In genomic region chr1:61853545-61853944, GRCh38 we compare ENCODE assay signal across 11 cellular contexts.
DNase-seq lines count a peak whose midpoint lies in the region; ATAC-seq and TF ChIP-seq lines count a peak whose summit lies in the region.
"Had no signal": no experiment of that assay in that cellular context is flagged by ENCODE, and none has a peak within 500 bp of the region (broad histone marks: within the 10 kb centered on the region; RNA-seq: fewer than 3 reads in every experiment).

No MANE protein-coding gene starts in this region.

- no peak overlapping the region for H3K4me3 Mint-ChIP-seq in stimulated activated effector memory CD8-positive, alpha-beta T cell treated with anti-CD3 and anti-CD28 coated beads, Interleukin-12 subunit alpha, Interleukin-12 subunit beta, amount 100 ng/mL, for 72 hours
- H3K4me3 Mint-ChIP-seq: T-cell had no signal

- H3K27me3 ChIP-seq in A673 (replicated peaks; ENCODE audit: insufficient read depth, low read depth, low read length, poor library complexity) (no peaks in the 10 kb centered on the region), foreskin keratinocyte (no peaks in the 10 kb centered on the region)

- no peak overlapping the region for H3K27ac Mint-ChIP-seq in stimulated activated effector memory CD8-positive, alpha-beta T cell treated with anti-CD3 and anti-CD28 coated beads, Interleukin-12 subunit alpha, Interleukin-12 subunit beta, amount 100 ng/mL, for 72 hours
- H3K27ac Mint-ChIP-seq: T-cell had no signal

- no peaks in the 10 kb centered on the region for H3K9me3 Mint-ChIP-seq in stimulated activated effector memory CD8-positive, alpha-beta T cell treated with anti-CD3 and anti-CD28 coated beads, Interleukin-12 subunit alpha, Interleukin-12 subunit beta, amount 100 ng/mL, for 72 hours
- H3K9me3 Mint-ChIP-seq: T-cell had no signal

- BruUV-seq in A673 (replicated peaks; lab: Mats Ljungman, UMichigan), result no TSS peak

- H3K36me3 Mint-ChIP-seq in stimulated activated effector memory CD8-positive, alpha-beta T cell treated with anti-CD3 and anti-CD28 coated beads, Interleukin-12 subunit alpha, Interleukin-12 subunit beta, amount 100 ng/mL, for 72 hours, result peaks cover 9% of the 10 kb centered on the region

- no peaks in the 10 kb centered on the region for H3K4me1 Mint-ChIP-seq in stimulated activated effector memory CD8-positive, alpha-beta T cell treated with anti-CD3 and anti-CD28 coated beads, Interleukin-12 subunit alpha, Interleukin-12 subunit beta, amount 100 ng/mL, for 72 hours
- H3K4me1 Mint-ChIP-seq: T-cell had no signal

- no peak for ATAC-seq in foreskin keratinocyte
- ATAC-seq in stimulated activated effector memory CD8-positive, alpha-beta T cell treated with anti-CD3 and anti-CD28 coated beads, Interleukin-12 subunit alpha, Interleukin-12 subunit beta, amount 100 ng/mL, for 72 hours, result no peak
- ATAC-seq: stimulated activated naive CD8-positive, alpha-beta T cell treated with anti-CD3 and anti-CD28 coated beads, Interleukin-15, Interleukin-2, amounts not matched to agents 100 U/mL and 50 U/mL, for 24 hours; T-cell had no signal

- H3K4me1 ChIP-seq in A673 (ENCODE audit: insufficient read depth, low read length, poor library complexity, severe bottlenecking) (peaks cover 23% of the 10 kb centered on the region), foreskin keratinocyte (peaks cover 4% of the 10 kb centered on the region)

- DNase-seq in A673 (ENCODE audit: low spot score) (peak; percentile 74), HEK293T (ENCODE audit: extremely low spot score) (peak; percentile 33), SK-N-MC (ENCODE audit: low read depth, low spot score) (peak; percentile 22), foreskin keratinocyte (no peak), SKM-1 (lab: John Stamatoyannopoulos, UW; ENCODE audit: unreplicated experiment) (no peak), ecto neural progenitor cell (ENCODE audit: low spot score) (no peak)
- no peak for DNase-seq in activated CD4-positive, alpha-beta T cell treated with anti-CD3 and anti-CD28 coated beads for 4 hours
- DNase-seq in stimulated activated effector memory CD8-positive, alpha-beta T cell treated with anti-CD3 and anti-CD28 coated beads, Interleukin-12 subunit alpha, Interleukin-12 subunit beta, amount 100 ng/mL, for 72 hours (ENCODE audit: low spot score in 2 of 2), result no peak
- DNase-seq: activated naive CD4-positive, alpha-beta T cell treated with anti-CD3 and anti-CD28 coated beads, Interleukin-2, amount 50 U/mL, for 16 hours; stimulated activated naive CD8-positive, alpha-beta T cell treated with anti-CD3 and anti-CD28 coated beads, Interleukin-15, Interleukin-2, amounts not matched to agents 100 U/mL and 50 U/mL, for 24 hours; T-cell had no signal

- no peak overlapping the region for H3K9ac ChIP-seq in SK-N-MC (ENCODE audit: insufficient read length)

- H3K27ac ChIP-seq in A673 (ENCODE audit: low read depth, low read length, poor library complexity, severe bottlenecking) (no peak overlapping the region), SK-N-MC (no peak overlapping the region), foreskin keratinocyte (no peak overlapping the region)

- H3K9me3 ChIP-seq in A673 (ENCODE audit: low read depth, low read length, poor library complexity, severe bottlenecking) (no peaks in the 10 kb centered on the region), SK-N-MC (ENCODE audit: low read depth, low read length) (no peaks in the 10 kb centered on the region)

- intact Hi-C loops in A673 (cut with micrococcal nuclease; ENCODE audit: unreplicated experiment), result loop anchor here (2.0 to 10.0 kb wide), 8 partner anchors 209 to 1877 kb away; no protein-coding TSS in a partner anchor

- TF ChIP-seq CTCF in A673 (conservative IDR thresholded peaks at IDR 0.05; ENCODE audit: low read depth, low read length) (peak; percentile 64), foreskin keratinocyte (conservative IDR thresholded peaks at IDR 0.05) (peak; percentile 22)

- POLR2A ChIA-PET in A673 (lab: Charles Lee; ENCODE audit: low non-redundant PET) (no interaction called here), HEK293T (lab: Yijun Ruan, JAX) (no interaction called here)

- H3K4me3 ChIP-seq in A673 (ENCODE audit: low read depth, low read length, poor library complexity, severe bottlenecking) (no peak overlapping the region), SK-N-MC (no peak overlapping the region)

- H3K36me3 ChIP-seq in A673 (ENCODE audit: insufficient read depth, low read length, poor library complexity, severe bottlenecking), result no peaks in the 10 kb centered on the region
- no peaks in the 10 kb centered on the region for H3K36me3 ChIP-seq in SK-N-MC (ENCODE audit: insufficient read depth, low read length)

- CTCF ChIA-PET in A673 (lab: Charles Lee), result interaction anchor here (0.5 to 1.4 kb wide), 13 partner anchors 9 to 1906 kb away, joined by 3 to 8 read pairs (median 5); no protein-coding TSS in a partner anchor
- CTCF ChIA-PET in HEK293T (lab: Yijun Ruan, JAX), result interaction anchor here (0.6 to 1.2 kb wide), 7 partner anchors 143 to 883 kb away, joined by 3 to 4 read pairs (median 3); no protein-coding TSS in a partner anchor

TF ChIP-seq in HEK293T, 16 proteins besides CTCF, POLR2A, EP300 and RAD21:
- peak; percentile 61; the same call in 1 of the 2 replicates for TF ChIP-seq PKNOX1 (IDR thresholded peaks at IDR 0.05)
- no peak for TF ChIP-seq SUZ12 (IDR thresholded peaks at IDR 0.05)
- TF ChIP-seq LEF1 (IDR thresholded peaks at IDR 0.05; ENCODE audit: borderline replicate concordance), result no peak
- TF ChIP-seq ZNF384 (IDR thresholded peaks at IDR 0.05), result no peak
- TF ChIP-seq ELF4 (IDR thresholded peaks at IDR 0.05), result no peak
- TF ChIP-seq L3MBTL2 (conservative IDR thresholded peaks at IDR 0.05), result no peak
- TF ChIP-seq HDGF (IDR thresholded peaks at IDR 0.05; ENCODE audit: borderline replicate concordance), result no peak

Comparison
In these comparisons a context has a peak if more than half of its experiments do, and no peak if none do; other contexts are left out.
1. DNase-seq: peak in A673 (single experiment), HEK293T (single experiment) and SK-N-MC (single experiment); none in foreskin keratinocyte (0 of 2), activated CD4-positive, alpha-beta T cell treated with anti-CD3 and anti-CD28 coated beads for 4 hours (0 of 2), SKM-1 (single experiment), ecto neural progenitor cell (single experiment) and stimulated activated effector memory CD8-positive, alpha-beta T cell treated with anti-CD3 and anti-CD28 coated beads, Interleukin-12 subunit alpha, Interleukin-12 subunit beta, amount 100 ng/mL, for 72 hours (0 of 2).